In the genomic region with DNA sequence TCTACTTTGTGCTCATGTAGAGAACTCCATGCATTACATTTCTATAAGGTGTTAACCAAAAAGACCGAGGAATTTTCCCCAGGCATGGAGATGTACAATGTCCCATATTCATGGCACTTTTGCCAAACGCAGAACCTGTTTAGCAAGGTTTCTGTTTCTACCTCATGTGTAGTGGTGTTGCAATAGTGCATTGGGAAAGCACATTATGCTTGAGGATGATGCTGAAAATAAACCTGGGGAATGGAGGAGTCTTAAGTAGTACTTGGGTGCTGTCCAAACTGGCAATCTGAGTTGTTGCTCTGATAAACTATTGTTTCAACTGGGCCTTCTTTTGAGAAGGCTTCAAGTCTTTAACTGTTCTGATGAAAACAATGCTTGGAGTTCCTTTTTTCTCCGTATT, we compare ENCODE assay signal across 18 cellular contexts. TPM values are rescaled to one million over a fixed set of nuclear protein-coding genes. Genes with fewer than 3 reads are reported as not detected.
DNase-seq lines count a peak whose midpoint lies in the region; ATAC-seq and TF ChIP-seq lines count a peak whose summit lies in the region.
"Had no signal": no experiment of that assay in that cellular context is flagged by ENCODE, and none has a peak within 500 bp of the region (broad histone marks: within the 10 kb centered on the region; RNA-seq: fewer than 3 reads in every experiment).

No MANE protein-coding gene starts in this region.

- no peak overlapping the region for H4K8ac ChIP-seq in H9 (replicated peaks; ENCODE audit: insufficient read length, low read depth, low read length)

- no peak overlapping the region for H2BK120ac ChIP-seq in H9 (ENCODE audit: low read depth, low read length, poor library complexity, severe bottlenecking)

- H3K4me3 Mint-ChIP-seq in H9, result no peak overlapping the region
- H3K4me3 Mint-ChIP-seq: activated naive CD8-positive, alpha-beta T cell treated with anti-CD3 and anti-CD28 coated beads, Interleukin-2, amount 10 ng/mL, durations not matched to agents 7 days and 5 days; B cell; naive B cell; stimulated activated memory B cell treated with anti-CD40 and anti-IgM and Interleukin-4, amounts not matched to agents 10 μg/mL and 1 μg/mL and 100 μg/mL, for 72 hours had no signal

- H2BK5ac ChIP-seq in H9 (ENCODE audit: insufficient read length, low read length), result no peak overlapping the region

- H3K4me1 Mint-ChIP-seq in H9, result peaks cover 11 to 12% of the 10 kb centered on the region in 2 experiments
- H3K4me1 Mint-ChIP-seq: activated naive CD8-positive, alpha-beta T cell treated with anti-CD3 and anti-CD28 coated beads, Interleukin-2, amount 10 ng/mL, durations not matched to agents 7 days and 5 days; B cell; naive B cell; stimulated activated memory B cell treated with anti-CD40 and anti-IgM and Interleukin-4, amounts not matched to agents 10 μg/mL and 1 μg/mL and 100 μg/mL, for 72 hours had no signal

- H3K4ac ChIP-seq in H9 (ENCODE audit: low read depth, low read length), result no peak overlapping the region

- DNase-seq in COLO668 (lab: John Stamatoyannopoulos, UW; ENCODE audit: unreplicated experiment) (peak; percentile 3), LNCaP clone FGC (ENCODE audit: low read depth) (peak; percentile 79), T47D (ENCODE audit: low read depth in 1 of 2, low spot score in 1 of 2) (peak; percentile 43 to 96), iris pigment epithelial cell (ENCODE audit: low read depth) (peak; percentile 96), HK-2 (ENCODE audit: unreplicated experiment) (no peak), H9 (no peak), cerebellum (ENCODE audit: low spot score) (no peak), Right ventricle myocardium superior (no peak)
- DNase-seq: activated CD4-positive, CD25-positive, alpha-beta regulatory T cell; activated naive CD8-positive, alpha-beta T cell treated with anti-CD3 and anti-CD28 coated beads, Interleukin-2, amount 10 ng/mL, durations not matched to agents 7 days and 5 days; DMS153; kidney glomerular epithelial cell; naive B cell; NCI-H1694; stimulated activated CD4-positive, alpha-beta T cell treated with anti-CD3 and anti-CD28 coated beads, Interleukin-4, amount 100 ng/mL, for 4 hours; SW 1271 had no signal

- H4K5ac ChIP-seq in H9 (ENCODE audit: insufficient read length, low read depth, low read length), result no peak overlapping the region

- H3K9ac ChIP-seq in H9 (ENCODE audit: extremely low read depth, insufficient read length, low read length), result no peak overlapping the region

- no peak overlapping the region for H2BK20ac ChIP-seq in H9 (ENCODE audit: low read depth, low read length, poor library complexity, severe bottlenecking)

- no peak overlapping the region for H3K18ac ChIP-seq in H9 (ENCODE audit: insufficient read length, low read depth, low read length)

- intact Hi-C loops in Right ventricle myocardium superior (cut with DNase I), result no loop called here

- no peak overlapping the region for H2AK5ac ChIP-seq in H9 (ENCODE audit: insufficient read length, low read length)

- no peaks in the 10 kb centered on the region for H3K79me2 ChIP-seq in H9 (ENCODE audit: insufficient read depth, low read length)

- H3K9me3 Mint-ChIP-seq in H9, result no peaks in the 10 kb centered on the region
- H3K9me3 Mint-ChIP-seq: activated naive CD8-positive, alpha-beta T cell treated with anti-CD3 and anti-CD28 coated beads, Interleukin-2, amount 10 ng/mL, durations not matched to agents 7 days and 5 days; naive B cell; stimulated activated memory B cell treated with anti-CD40 and anti-IgM and Interleukin-4, amounts not matched to agents 10 μg/mL and 1 μg/mL and 100 μg/mL, for 72 hours had no signal

- no peak overlapping the region for H3K14ac ChIP-seq in H9 (ENCODE audit: insufficient read depth, low read length)

- H3K27ac Mint-ChIP-seq in H9, result no peak overlapping the region
- H3K27ac Mint-ChIP-seq: activated naive CD8-positive, alpha-beta T cell treated with anti-CD3 and anti-CD28 coated beads, Interleukin-2, amount 10 ng/mL, durations not matched to agents 7 days and 5 days; B cell; naive B cell; stimulated activated memory B cell treated with anti-CD40 and anti-IgM and Interleukin-4, amounts not matched to agents 10 μg/mL and 1 μg/mL and 100 μg/mL, for 72 hours had no signal

- no peak overlapping the region for H4K91ac ChIP-seq in H9 (ENCODE audit: insufficient read length, low read depth, low read length)

- TF ChIP-seq CTCF in LNCaP clone FGC (IDR thresholded peaks at IDR 0.05; ENCODE audit: control insufficient read depth, extremely low read depth, insufficient read depth) (no peak), H9 (conservative IDR thresholded peaks at IDR 0.05) (no peak)

- no peaks in the 10 kb centered on the region for H3K36me3 Mint-ChIP-seq in H9 (ENCODE audit: insufficient read depth in 1 of 3, low read depth in 3 of 3)
- H3K36me3 Mint-ChIP-seq: activated naive CD8-positive, alpha-beta T cell treated with anti-CD3 and anti-CD28 coated beads, Interleukin-2, amount 10 ng/mL, durations not matched to agents 7 days and 5 days; naive B cell; stimulated activated memory B cell treated with anti-CD40 and anti-IgM and Interleukin-4, amounts not matched to agents 10 μg/mL and 1 μg/mL and 100 μg/mL, for 72 hours had no signal

- H3K23ac ChIP-seq in H9 (ENCODE audit: insufficient read length, low read depth, low read length), result no peak overlapping the region

- no peaks in the 10 kb centered on the region for H3K27me3 Mint-ChIP-seq in H9 (ENCODE audit: low read depth)
- H3K27me3 Mint-ChIP-seq: activated naive CD8-positive, alpha-beta T cell treated with anti-CD3 and anti-CD28 coated beads, Interleukin-2, amount 10 ng/mL, durations not matched to agents 7 days and 5 days; B cell; naive B cell; stimulated activated memory B cell treated with anti-CD40 and anti-IgM and Interleukin-4, amounts not matched to agents 10 μg/mL and 1 μg/mL and 100 μg/mL, for 72 hours had no signal

- H3K23me2 ChIP-seq in H9 (ENCODE audit: insufficient read length, low read depth, low read length, poor library complexity, severe bottlenecking), result no peaks in the 10 kb centered on the region

- H3K4me2 ChIP-seq in H9 (ENCODE audit: insufficient read depth, insufficient read length, low read length), result no peak overlapping the region

- no peak overlapping the region for H3T11ph ChIP-seq in H9 (ENCODE audit: low read length)

- H3K9me3 ChIP-seq in H9 (ENCODE audit: control insufficient read depth, low read depth, low read length), result no peaks in the 10 kb centered on the region

- no CpG with 5 or more reads among the region's 3 CpGs for WGBS in H9 (ENCODE audit: extremely low coverage, insufficient read length, low lambda C conversion rate)

- H3K4me3 ChIP-seq in LNCaP clone FGC (ENCODE audit: low read depth, low read length), result no peak overlapping the region

- H4K20me1 ChIP-seq in H9 (ENCODE audit: control insufficient read depth, insufficient read depth, insufficient read length), result no peaks in the 10 kb centered on the region

- H2AFZ ChIP-seq in H9 (ENCODE audit: low read length), result no peak overlapping the region

- no peak for ATAC-seq in Right ventricle myocardium superior (ENCODE audit: poor library complexity)
- ATAC-seq: stimulated activated memory B cell treated with anti-CD40 and anti-IgM and Interleukin-4, amounts not matched to agents 10 μg/mL and 1 μg/mL and 100 μg/mL, for 72 hours had no signal

- no peak overlapping the region for H2BK15ac ChIP-seq in H9 (ENCODE audit: low read depth, low read length)

- no peak overlapping the region for H2BK12ac ChIP-seq in H9 (ENCODE audit: insufficient read length, low read depth, low read length)

- in situ Hi-C loops in T47D (cut with HindIII; ENCODE audit: low pct_unique_long_range_greater_than_20kb, low sequenced_read_pairs), result no loop called here

- no peak overlapping the region for H3K27ac ChIP-seq in H9 (ENCODE audit: insufficient read length, low read depth, low read length)

- H3K79me1 ChIP-seq in H9 (ENCODE audit: insufficient read depth, low read depth, low read length, poor library complexity, severe bottlenecking), result no peaks in the 10 kb centered on the region

- H3K56ac ChIP-seq in H9 (ENCODE audit: insufficient read length, low read depth, low read length), result no peak overlapping the region

- H3K4me1 ChIP-seq in H9 (ENCODE audit: insufficient read depth, low read length), result no peaks in the 10 kb centered on the region

- no peaks in the 10 kb centered on the region for H3K27me3 ChIP-seq in H9 (ENCODE audit: insufficient read depth, low read length)

RNA-seq across cellular contexts. Expression of a gene that starts 11.5 kb away (rescaled TPM):
- total RNA-seq in H9 (2021) (not detected in 2 replicates), cerebellum (not detected), Right ventricle myocardium superior (not detected)
- total RNA-seq: activated naive CD8-positive, alpha-beta T cell treated with anti-CD3 and anti-CD28 coated beads, Interleukin-2, amount 10 ng/mL, durations not matched to agents 7 days and 5 days; B cell had no signal

Comparison
In these comparisons a context has a peak if more than half of its experiments do, and no peak if none do; other contexts are left out.
1. DNase-seq: peak in COLO668 (single experiment), LNCaP clone FGC (single experiment), T47D (2 of 2) and iris pigment epithelial cell (single experiment); none in HK-2 (single experiment), H9 (single experiment), cerebellum (single experiment) and Right ventricle myocardium superior (single experiment).